Comparison of ENCODE assay signal across 8 cellular contexts in the genomic region with DNA sequence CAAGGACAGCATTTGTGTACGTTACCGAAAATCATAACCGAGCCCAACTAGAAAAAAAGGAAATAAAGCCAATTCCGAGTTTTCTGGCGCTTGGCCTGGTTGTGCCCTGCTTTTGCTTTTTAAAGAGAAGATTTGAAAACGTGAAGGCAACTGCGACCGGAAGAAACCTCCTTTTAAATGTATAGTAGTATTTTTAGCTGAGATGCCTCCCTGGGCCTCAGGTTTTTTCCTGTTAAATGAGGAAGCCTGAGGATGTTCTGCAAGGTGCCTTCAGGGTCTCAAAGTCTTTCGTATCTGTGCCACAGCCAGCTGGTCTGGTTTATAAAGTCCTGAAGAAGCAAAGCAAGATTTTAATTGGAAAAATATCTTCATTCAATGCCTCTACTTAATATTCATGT. TPM values are rescaled to one million over a fixed set of nuclear protein-coding genes. Genes with fewer than 3 reads are reported as not detected.
A peak's percentile ranks its signal among the peaks of the same experiment; 100 is the strongest.
DNase-seq lines count a peak whose midpoint lies in the region; ATAC-seq and TF ChIP-seq lines count a peak whose summit lies in the region.

No MANE protein-coding gene starts in this region.

- H3K36me3 ChIP-seq in suprapubic skin = no peaks in the 10 kb centered on the region

- H3K4me1 Mint-ChIP-seq in activated CD8-positive, alpha-beta T cell treated with anti-CD3 and anti-CD28 coated beads, Interleukin-2, amount 10 ng/mL, durations not matched to agents 7 days and 5 days (ENCODE audit: low read depth) = peaks cover 39% of the 10 kb centered on the region
- peaks cover 30 to 46% of the 10 kb centered on the region in 2 donors for H3K4me1 Mint-ChIP-seq in immature natural killer cell

- ATAC-seq in GM19025 (IDR thresholded peaks at IDR 0.05; ENCODE audit: low read depth, unreplicated experiment) = peak; percentile 10
- peak; percentile 19 for ATAC-seq in HG03280 (IDR thresholded peaks at IDR 0.05; ENCODE audit: unreplicated experiment)
- peak; percentile 35 for ATAC-seq in activated CD8-positive, alpha-beta T cell treated with anti-CD3 and anti-CD28 coated beads, Interleukin-2, amount 10 ng/mL, durations not matched to agents 7 days and 5 days

- no peak for TF ChIP-seq POLR2A in suprapubic skin (IDR thresholded peaks at IDR 0.05)

- TF ChIP-seq CTCF in AG09309 (IDR thresholded peaks at IDR 0.05; ENCODE audit: control insufficient read depth, insufficient read depth, low read depth, low read length, missing control alignments) = no peak
- no peak for TF ChIP-seq CTCF in suprapubic skin (IDR thresholded peaks at IDR 0.05)

- POLR2A ChIA-PET in activated CD8-positive, alpha-beta T cell treated with anti-CD3 and anti-CD28 coated beads, Interleukin-2, amount 10 ng/mL, durations not matched to agents 7 days and 5 days (lab: Charles Lee) = interaction anchor here (0.6 to 2.4 kb wide), 11 partner anchors 10 to 934 kb away, joined by 3 to 8 read pairs (median 5); a partner anchor contains a TSS

- no peak for DNase-seq in AG09309 (ENCODE audit: low read depth)
- DNase-seq in activated CD8-positive, alpha-beta T cell treated with anti-CD3 and anti-CD28 coated beads, Interleukin-2, amount 10 ng/mL, durations not matched to agents 7 days and 5 days = no peak
- no peak for DNase-seq in immature natural killer cell
- DNase-seq in suprapubic skin (ENCODE audit: low spot score in 2 of 2) = no peak
- no peak for DNase-seq in NCI-H226
- DNase-seq in NK-92 (lab: John Stamatoyannopoulos, UW; ENCODE audit: unreplicated experiment) = no peak

- H3K4me3 ChIP-seq in AG09309 (ENCODE audit: control insufficient read depth, low read depth, low read length) (peak overlapping the region; percentile 90), suprapubic skin (peak overlapping the region; percentile 93)

- peak overlapping the region; percentile 79 for H3K27ac ChIP-seq in suprapubic skin

- H3K4me1 ChIP-seq in suprapubic skin = peaks cover 24% of the 10 kb centered on the region

- H3K27me3 Mint-ChIP-seq in activated CD8-positive, alpha-beta T cell treated with anti-CD3 and anti-CD28 coated beads, Interleukin-2, amount 10 ng/mL, durations not matched to agents 7 days and 5 days (ENCODE audit: low read depth) = no peaks in the 10 kb centered on the region
- peaks cover 0 to 6% (median 4%) of the 10 kb centered on the region in 3 donors for H3K27me3 Mint-ChIP-seq in immature natural killer cell (ENCODE audit: low read depth in 3 of 3)

- no peaks in the 10 kb centered on the region for H3K9me3 Mint-ChIP-seq in activated CD8-positive, alpha-beta T cell treated with anti-CD3 and anti-CD28 coated beads, Interleukin-2, amount 10 ng/mL, durations not matched to agents 7 days and 5 days (ENCODE audit: insufficient read depth)
- no peaks in the 10 kb centered on the region for H3K9me3 Mint-ChIP-seq in immature natural killer cell

- H3K27ac Mint-ChIP-seq in activated CD8-positive, alpha-beta T cell treated with anti-CD3 and anti-CD28 coated beads, Interleukin-2, amount 10 ng/mL, durations not matched to agents 7 days and 5 days = peak overlapping the region; percentile 96
- H3K27ac Mint-ChIP-seq in immature natural killer cell = peak overlapping the region; percentile 95 to 98 (median 95)

- H3K9me3 ChIP-seq in suprapubic skin = no peaks in the 10 kb centered on the region

- TF ChIP-seq EP300 in suprapubic skin (IDR thresholded peaks at IDR 0.05) = no peak

- CTCF ChIA-PET in activated CD8-positive, alpha-beta T cell treated with anti-CD3 and anti-CD28 coated beads, Interleukin-2, amount 10 ng/mL, durations not matched to agents 7 days and 5 days (lab: Charles Lee) = interaction anchor here (0.7 to 2.2 kb wide), 8 partner anchors 11 to 649 kb away, joined by 3 to 11 read pairs (median 6); a partner anchor contains a TSS

- peak overlapping the region; percentile 95 for H3K4me3 Mint-ChIP-seq in activated CD8-positive, alpha-beta T cell treated with anti-CD3 and anti-CD28 coated beads, Interleukin-2, amount 10 ng/mL, durations not matched to agents 7 days and 5 days
- H3K4me3 Mint-ChIP-seq in immature natural killer cell = peak overlapping the region; percentile 95 to 99 (median 97)

- H3K27me3 ChIP-seq in suprapubic skin = no peaks in the 10 kb centered on the region

- H3K36me3 Mint-ChIP-seq in activated CD8-positive, alpha-beta T cell treated with anti-CD3 and anti-CD28 coated beads, Interleukin-2, amount 10 ng/mL, durations not matched to agents 7 days and 5 days (ENCODE audit: low read depth) = peaks cover 8% of the 10 kb centered on the region
- H3K36me3 Mint-ChIP-seq in immature natural killer cell = no peaks in the 10 kb centered on the region

- under 1% methylated on average over 9 of the region's 9 CpGs for WGBS in suprapubic skin

RNA-seq across cellular contexts. Expression of a gene that starts 0.4 kb away (rescaled TPM):
- 10 to 100 TPM; 32.7 to 38.9 TPM for total RNA-seq in activated CD8-positive, alpha-beta T cell treated with anti-CD3 and anti-CD28 coated beads, Interleukin-2, amount 10 ng/mL, durations not matched to agents 7 days and 5 days
- polyA plus RNA-seq in immature natural killer cell = 10 to 100 TPM; 20.1 to 31.3 (median 21.3) TPM
- total RNA-seq in suprapubic skin = 10 to 100 TPM; 16.6 to 33.4 (median 23.5) TPM

RNA-seq across cellular contexts. Expression of a gene that starts 27.5 kb away (rescaled TPM):
- total RNA-seq in activated CD8-positive, alpha-beta T cell treated with anti-CD3 and anti-CD28 coated beads, Interleukin-2, amount 10 ng/mL, durations not matched to agents 7 days and 5 days = not detected
- polyA plus RNA-seq in immature natural killer cell = not detected
- total RNA-seq in suprapubic skin = 100 to 1,000 TPM in 3 of 4 donors, 10 to 100 TPM in 1; 49.3 to 147 (median 112) TPM

Comparison
In these comparisons a context has a peak if more than half of its experiments do, and no peak if none do; other contexts are left out.
1. RNA of a gene that starts 27.5 kb away (total RNA-seq): 49.3 to 147 TPM in suprapubic skin; not detected in activated CD8-positive, alpha-beta T cell treated with anti-CD3 and anti-CD28 coated beads, Interleukin-2, amount 10 ng/mL, durations not matched to agents 7 days and 5 days; every median in the first group is over 10 times any median in the second.
2. Peak in every context shown above with its lines, with median percentiles within 50 percentile points of each other: ATAC-seq.